ENCODE assay signal across 10 cellular contexts in the genomic region with DNA sequence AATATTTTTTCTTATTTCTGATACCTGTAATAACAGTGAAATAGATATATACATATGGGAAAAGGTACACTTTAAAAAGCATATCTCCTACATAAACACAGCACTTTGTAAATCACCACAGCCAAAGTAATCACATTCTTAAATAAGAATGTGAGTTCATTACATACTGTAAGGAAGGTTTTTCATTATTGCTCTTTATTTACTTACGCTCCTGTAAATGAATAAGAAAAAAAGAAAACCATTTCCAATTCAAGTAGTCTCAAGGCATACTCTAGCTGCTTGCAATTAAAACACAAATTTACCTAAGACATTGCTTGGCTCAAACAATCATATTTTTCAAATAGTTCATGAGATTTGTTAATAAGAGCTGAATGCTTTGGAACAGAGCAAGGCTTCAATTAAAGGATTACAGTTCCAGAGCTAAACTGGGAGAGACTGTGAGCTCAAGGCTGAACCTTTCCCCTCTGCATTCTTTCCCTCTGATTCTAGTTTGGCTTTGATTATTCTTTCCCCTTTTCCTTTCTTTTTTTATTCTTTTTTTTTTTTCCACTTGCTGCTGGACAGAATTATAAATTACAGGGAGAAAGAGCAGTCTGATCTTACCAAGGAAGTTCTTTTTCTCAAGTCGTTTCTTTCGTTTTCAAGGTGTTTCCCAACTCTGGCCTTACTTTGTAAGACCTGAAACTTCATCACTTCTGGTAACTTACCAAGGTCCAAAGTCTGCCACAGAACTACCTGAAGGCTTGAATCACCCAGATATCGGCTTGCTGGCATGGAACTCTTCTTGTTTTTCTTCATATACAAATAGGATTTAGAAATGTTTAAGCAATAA.
DNase-seq lines count a peak whose midpoint lies in the region; ATAC-seq, FAIRE-seq and TF ChIP-seq lines count a peak whose summit lies in the region.
"Had no signal": no experiment of that assay in that cellular context is flagged by ENCODE, and none has a peak within 500 bp of the region (broad histone marks: within the 10 kb centered on the region; RNA-seq: fewer than 3 reads in every experiment).

No MANE protein-coding gene starts in this region.

- H3K4me3 ChIP-seq in keratinocyte (ENCODE audit: control insufficient read depth in 2 of 3, extremely low read depth in 1 of 3, insufficient read depth in 2 of 3, low read depth in 1 of 3, low read length in 3 of 3), result peak overlapping the region in 1 of 3 experiments; percentile 24

- FAIRE-seq in keratinocyte (lab: Jason Lieb, UNC), result peak; percentile 83

- H3K4me3 Mint-ChIP-seq in activated T-helper 1 cell treated with anti-CD3 and anti-CD28 coated beads, Interleukin-12 subunit alpha, Interleukin-12 subunit beta, Interleukin-2, Interleukin-4 antibody, amounts not matched to agents 30 ng/mL and 10 ng/mL and 1 ng/mL, durations not matched to agents 14 hours and 24 hours and 36 hours, result peak overlapping the region; percentile 93

- no peaks in the 10 kb centered on the region for H3K27me3 Mint-ChIP-seq in activated T-helper 1 cell treated with anti-CD3 and anti-CD28 coated beads, Interleukin-12 subunit alpha, Interleukin-12 subunit beta, Interleukin-2, Interleukin-4 antibody, amounts not matched to agents 30 ng/mL and 10 ng/mL and 1 ng/mL, durations not matched to agents 14 hours and 24 hours and 36 hours (ENCODE audit: insufficient read depth)

- no peak for TF ChIP-seq CTCF in keratinocyte (optimal IDR thresholded peaks at IDR 0.05 in 1 of 3, IDR thresholded peaks at IDR 0.05 in 1 of 3, conservative IDR thresholded peaks at IDR 0.05 in 1 of 3; ENCODE audit: extremely low read depth in 1 of 3, insufficient read depth in 2 of 3, low read length in 3 of 3)

- H3K9me3 ChIP-seq in keratinocyte (ENCODE audit: control insufficient read depth, low read depth, low read length), result no peaks in the 10 kb centered on the region

- peak overlapping the region; percentile 40 for H3K4me2 ChIP-seq in keratinocyte (ENCODE audit: control insufficient read depth, extremely low read depth, insufficient read depth, low read depth, low read length)

- intact Hi-C loops in activated T-helper 1 cell treated with anti-CD3 and anti-CD28 coated beads, Interleukin-12 subunit alpha, Interleukin-12 subunit beta, Interleukin-2, Interleukin-4 antibody, amounts not matched to agents 30 ng/mL and 10 ng/mL and 1 ng/mL, durations not matched to agents 14 hours and 24 hours and 36 hours (cut with micrococcal nuclease), result loop anchor here (1.0 to 5.0 kb wide), 14 partner anchors 129 to 1348 kb away; partner anchors contain the start of genes IL15, INPP4B, SMARCA5 and ZNF330

- H3K27me3 ChIP-seq in keratinocyte (ENCODE audit: control insufficient read depth, extremely low read depth, insufficient read depth, low read length), result no peaks in the 10 kb centered on the region

- DNase-seq in ACHN (peak; percentile 2), keratinocyte (ENCODE audit: low read depth, low spot score) (no peak), NCI-H2196 treated with DMSO at 0.1 percent for 48 hours (lab: John Stamatoyannopoulos, UW; ENCODE audit: unreplicated experiment) (no peak), NCI-H2081 (lab: John Stamatoyannopoulos, UW) (no peak), T1000 (lab: John Stamatoyannopoulos, UW) (no peak)
- no peak for DNase-seq in activated T-helper 1 cell treated with anti-CD3 and anti-CD28 coated beads, Interleukin-12 subunit alpha, Interleukin-12 subunit beta, Interleukin-2, Interleukin-4 antibody, amounts not matched to agents 30 ng/mL and 10 ng/mL and 1 ng/mL, durations not matched to agents 14 hours and 24 hours and 36 hours (ENCODE audit: low spot score)
- no peak for DNase-seq in NK-92 treated with Interleukin-12 subunit alpha and Interleukin-12 subunit beta, amount 100 ng/mL, for 24 hours (lab: John Stamatoyannopoulos, UW)
- DNase-seq: GF-D8 had no signal

- peak overlapping the region; percentile 11 for H3K9ac ChIP-seq in keratinocyte (ENCODE audit: control insufficient read depth, extremely low read depth, insufficient read depth, low read length)

- peak overlapping the region; percentile 77 for H2AFZ ChIP-seq in keratinocyte (ENCODE audit: control insufficient read depth, low read length)

- peak overlapping the region; percentile 97 for H3K27ac Mint-ChIP-seq in activated T-helper 1 cell treated with anti-CD3 and anti-CD28 coated beads, Interleukin-12 subunit alpha, Interleukin-12 subunit beta, Interleukin-2, Interleukin-4 antibody, amounts not matched to agents 30 ng/mL and 10 ng/mL and 1 ng/mL, durations not matched to agents 14 hours and 24 hours and 36 hours

- H4K20me1 ChIP-seq in keratinocyte (ENCODE audit: control insufficient read depth, extremely low read depth, insufficient read depth, low read length), result no peaks in the 10 kb centered on the region

- peak; percentile 57 for ATAC-seq in GM19035 (IDR thresholded peaks at IDR 0.05; ENCODE audit: unreplicated experiment)

- no peaks in the 10 kb centered on the region for H3K36me3 ChIP-seq in keratinocyte (ENCODE audit: control insufficient read depth in 2 of 2, extremely low read depth in 1 of 2, insufficient read depth in 2 of 2, low read length in 2 of 2)

- dilution Hi-C loops in keratinocyte (cut with MboI; ENCODE audit: extremely low pct_ligation_motif_present, low sequenced_read_pairs), result loop anchor here (25.0 kb wide), 1 partner anchor 181 kb away; no protein-coding TSS in a partner anchor

- H3K36me3 Mint-ChIP-seq in activated T-helper 1 cell treated with anti-CD3 and anti-CD28 coated beads, Interleukin-12 subunit alpha, Interleukin-12 subunit beta, Interleukin-2, Interleukin-4 antibody, amounts not matched to agents 30 ng/mL and 10 ng/mL and 1 ng/mL, durations not matched to agents 14 hours and 24 hours and 36 hours (ENCODE audit: low read depth), result peaks cover 9% of the 10 kb centered on the region

- H3K9me3 Mint-ChIP-seq in activated T-helper 1 cell treated with anti-CD3 and anti-CD28 coated beads, Interleukin-12 subunit alpha, Interleukin-12 subunit beta, Interleukin-2, Interleukin-4 antibody, amounts not matched to agents 30 ng/mL and 10 ng/mL and 1 ng/mL, durations not matched to agents 14 hours and 24 hours and 36 hours, result no peaks in the 10 kb centered on the region

- peak overlapping the region; percentile 15 for H3K27ac ChIP-seq in keratinocyte (ENCODE audit: control insufficient read depth, insufficient read depth, low read length)
- H3K27ac ChIP-seq: HL-60 had no signal

- H3K4me1 Mint-ChIP-seq in activated T-helper 1 cell treated with anti-CD3 and anti-CD28 coated beads, Interleukin-12 subunit alpha, Interleukin-12 subunit beta, Interleukin-2, Interleukin-4 antibody, amounts not matched to agents 30 ng/mL and 10 ng/mL and 1 ng/mL, durations not matched to agents 14 hours and 24 hours and 36 hours (ENCODE audit: low read depth), result peaks cover 77% of the 10 kb centered on the region

- in situ Hi-C loops in ACHN (cut with HindIII; ENCODE audit: low pct_ligation_motif_present, low pct_unique_long_range_greater_than_20kb, low sequenced_read_pairs), result no loop called here

- H3K4me1 ChIP-seq in keratinocyte (ENCODE audit: control insufficient read depth, extremely low read depth, insufficient read depth, low read length), result peaks cover 11% of the 10 kb centered on the region

- no peaks in the 10 kb centered on the region for H3K9me1 ChIP-seq in keratinocyte (ENCODE audit: control insufficient read depth, extremely low read depth, insufficient read depth, low read length)

- H3K79me2 ChIP-seq in keratinocyte (ENCODE audit: control insufficient read depth, insufficient read depth, low read length), result no peaks in the 10 kb centered on the region
